ENCODE assay signal across 5 cellular contexts in genomic region chr22:19143967-19144400, GRCh38. TPM values are rescaled to one million over a fixed set of nuclear protein-coding genes. Genes with fewer than 3 reads are reported as not detected.
A peak's percentile ranks its signal among the peaks of the same experiment; 100 is the strongest.
DNase-seq lines count a peak whose midpoint lies in the region; ATAC-seq and TF ChIP-seq lines count a peak whose summit lies in the region.

No MANE protein-coding gene starts in this region.

- H3K27me3 Mint-ChIP-seq in activated naive CD4-positive, alpha-beta T cell treated with anti-CD3 and anti-CD28 coated beads for 36 hours (ENCODE audit: low read depth): peaks cover 13% of the 10 kb centered on the region

- H2BK15ac ChIP-seq in mesendoderm (replicated peaks; ENCODE audit: low read depth): no peak overlapping the region

- no peak overlapping the region for H2BK5ac ChIP-seq in mesendoderm (ENCODE audit: low read length)

- H3K27ac ChIP-seq in HL-60 (replicated peaks): peak overlapping the region; percentile 62
- no peak overlapping the region for H3K27ac ChIP-seq in mesendoderm (ENCODE audit: low read depth, low read length)

- DNase-seq in HL-60 (ENCODE audit: low read depth in 1 of 2, low spot score in 1 of 2) (peak in 1 of 2 experiments; percentile 31), mesendoderm (no peak), NCI-H748 treated with DMSO at 0.1 percent for 48 hours (lab: John Stamatoyannopoulos, UW) (no peak)
- DNase-seq in activated naive CD4-positive, alpha-beta T cell treated with anti-CD3 and anti-CD28 coated beads for 36 hours: peak; percentile 50

- peaks cover 19% of the 10 kb centered on the region for H3K4me1 Mint-ChIP-seq in activated naive CD4-positive, alpha-beta T cell treated with anti-CD3 and anti-CD28 coated beads for 36 hours (ENCODE audit: low read depth)

- H3K27ac Mint-ChIP-seq in activated naive CD4-positive, alpha-beta T cell treated with anti-CD3 and anti-CD28 coated beads for 36 hours: peak overlapping the region; percentile 91

- peak overlapping the region; percentile 100 for H3K4me2 ChIP-seq in mesendoderm (ENCODE audit: low read length)

- no peak overlapping the region for H3K23ac ChIP-seq in mesendoderm (ENCODE audit: low read length)

- H3K4me3 Mint-ChIP-seq in activated naive CD4-positive, alpha-beta T cell treated with anti-CD3 and anti-CD28 coated beads for 36 hours: peak overlapping the region; percentile 99

- peak overlapping the region; percentile 96 for H3K9ac ChIP-seq in mesendoderm (ENCODE audit: low read length)

- peaks cover 1% of the 10 kb centered on the region for H3K36me3 ChIP-seq in mesendoderm (ENCODE audit: control insufficient read depth, insufficient read depth, low read length)

- intact Hi-C loops in activated naive CD4-positive, alpha-beta T cell treated with anti-CD3 and anti-CD28 coated beads for 36 hours (cut with micrococcal nuclease): loop anchor here (1.0 to 2.0 kb wide), 6 partner anchors 22 to 574 kb away; partner anchors contain the start of genes CDC45, DGCR2, SLC25A1 and UFD1

- no peak overlapping the region for H4K5ac ChIP-seq in mesendoderm (ENCODE audit: low read length)

- H3K9me3 Mint-ChIP-seq in activated naive CD4-positive, alpha-beta T cell treated with anti-CD3 and anti-CD28 coated beads for 36 hours: no peaks in the 10 kb centered on the region

- no peak overlapping the region for H2BK120ac ChIP-seq in mesendoderm (ENCODE audit: low read depth, low read length)

- H3K36me3 Mint-ChIP-seq in activated naive CD4-positive, alpha-beta T cell treated with anti-CD3 and anti-CD28 coated beads for 36 hours (ENCODE audit: low read depth): peaks cover 10% of the 10 kb centered on the region

- no peak overlapping the region for H3K18ac ChIP-seq in mesendoderm (ENCODE audit: low read length)

- peak overlapping the region; percentile 99 for H3K4me3 ChIP-seq in HL-60 (replicated peaks; ENCODE audit: insufficient read depth, low read length)
- peak overlapping the region; percentile 99 for H3K4me3 ChIP-seq in mesendoderm (ENCODE audit: low read length)

- TF ChIP-seq CTCF in HL-60 (IDR thresholded peaks at IDR 0.05; ENCODE audit: insufficient read depth, low read length): no peak

- H3K27me3 ChIP-seq in HL-60 (ENCODE audit: insufficient read depth, poor library complexity, severe bottlenecking) (peaks cover 11% of the 10 kb centered on the region), mesendoderm (ENCODE audit: insufficient read depth, low read length, poor library complexity) (peaks cover 14% of the 10 kb centered on the region)

- no peak overlapping the region for H3K4ac ChIP-seq in mesendoderm (ENCODE audit: low read depth, low read length)

- peaks cover 9% of the 10 kb centered on the region for H3K79me1 ChIP-seq in mesendoderm (ENCODE audit: low read length)

- CTCF ChIA-PET in activated naive CD4-positive, alpha-beta T cell treated with anti-CD3 and anti-CD28 coated beads for 36 hours (lab: Charles Lee): interaction anchor here (0.7 to 1.9 kb wide), 5 partner anchors 10 to 576 kb away, joined by 3 to 11 read pairs (median 3); no protein-coding TSS in a partner anchor

- peaks cover 10% of the 10 kb centered on the region for H3K79me2 ChIP-seq in mesendoderm (ENCODE audit: control insufficient read depth, insufficient read depth, low read length)

- ATAC-seq in HG03354 (IDR thresholded peaks at IDR 0.05; ENCODE audit: poor library complexity, severe bottlenecking, unreplicated experiment): no peak

- H2AK5ac ChIP-seq in mesendoderm (ENCODE audit: low read length): peak overlapping the region; percentile 69

- WGBS in mesendoderm (ENCODE audit: extremely low coverage, insufficient coverage, low lambda C conversion rate): no CpG with 5 or more reads among the region's 17 CpGs

- H3K56ac ChIP-seq in mesendoderm (ENCODE audit: low read length): peak overlapping the region; percentile 96

- H4K8ac ChIP-seq in mesendoderm (ENCODE audit: low read depth, low read length): no peak overlapping the region

- H3K4me1 ChIP-seq in mesendoderm (ENCODE audit: control insufficient read depth, low read depth, low read length): no peaks in the 10 kb centered on the region

RNA-seq across cellular contexts. Expression of gene ESS2, which starts 0.5 kb away (rescaled TPM):
- total RNA-seq in activated naive CD4-positive, alpha-beta T cell treated with anti-CD3 and anti-CD28 coated beads for 36 hours: 10 to 100 TPM in 1 of 2 experiments, 1 to 10 TPM in 1; 9.9 to 11.0 TPM
- 10.7 TPM for polyA plus RNA-seq in mesendoderm (2013, experiment 1 of 2)
- 10.3 TPM for polyA plus RNA-seq in mesendoderm (2013, experiment 2 of 2)

RNA-seq across cellular contexts. Expression of gene GSC2, which starts 6.1 kb away (rescaled TPM):
- not detected for total RNA-seq in activated naive CD4-positive, alpha-beta T cell treated with anti-CD3 and anti-CD28 coated beads for 36 hours
- 0.04 TPM for polyA plus RNA-seq in mesendoderm (2013, experiment 1 of 2)
- polyA plus RNA-seq in mesendoderm (2013, experiment 2 of 2): 0.06 TPM

RNA-seq across cellular contexts. Expression of gene TSSK2, which starts 12.9 kb away (rescaled TPM):
- total RNA-seq in activated naive CD4-positive, alpha-beta T cell treated with anti-CD3 and anti-CD28 coated beads for 36 hours: not detected
- polyA plus RNA-seq in mesendoderm (2013, experiment 1 of 2): not detected
- not detected for polyA plus RNA-seq in mesendoderm (2013, experiment 2 of 2)

RNA-seq across cellular contexts. Expression of gene DGCR2, which starts 21.8 kb away (rescaled TPM):
- total RNA-seq in activated naive CD4-positive, alpha-beta T cell treated with anti-CD3 and anti-CD28 coated beads for 36 hours: 10 to 100 TPM; 15.4 to 16.4 TPM
- 33.9 TPM for polyA plus RNA-seq in mesendoderm (2013, experiment 1 of 2)
- 32.7 TPM for polyA plus RNA-seq in mesendoderm (2013, experiment 2 of 2)

RNA-seq across cellular contexts. Expression of gene SLC25A1, which starts 34.6 kb away (rescaled TPM):
- total RNA-seq in activated naive CD4-positive, alpha-beta T cell treated with anti-CD3 and anti-CD28 coated beads for 36 hours: 10 to 100 TPM; 54.0 to 58.4 TPM
- 77.7 TPM for polyA plus RNA-seq in mesendoderm (2013, experiment 1 of 2)
- polyA plus RNA-seq in mesendoderm (2013, experiment 2 of 2): 80.7 TPM
